ENCODE assay signal across 18 cellular contexts in genomic region chr19:17758528-17758927, GRCh38. TPM values are rescaled to one million over a fixed set of nuclear protein-coding genes. Genes with fewer than 3 reads are reported as not detected.
"Had no signal": no experiment of that assay in that cellular context is flagged by ENCODE, and none has a peak within 500 bp of the region (broad histone marks: within the 10 kb centered on the region; RNA-seq: fewer than 3 reads in every experiment).

No MANE protein-coding gene starts in this region.

- H3K27me3 ChIP-seq: ascending aorta, heart left ventricle, ovary, suprapubic skin, upper lobe of left lung had no signal

- H3K4me3 ChIP-seq: ascending aorta, heart left ventricle, left lung, ovary, suprapubic skin, upper lobe of left lung had no signal

- H3K36me3 ChIP-seq: ascending aorta, heart left ventricle, left lung, ovary, suprapubic skin, upper lobe of left lung had no signal

- H3K9me3 ChIP-seq: ascending aorta, heart left ventricle, left lung, ovary, suprapubic skin, upper lobe of left lung had no signal

- ATAC-seq: heart left ventricle, left lung had no signal

- FAIRE-seq: colon, frontal cortex had no signal

- DNase-seq: activated CD4-positive, alpha-beta T cell treated with anti-CD3 and anti-CD28 coated beads, Interleukin-2, amount 50 U/mL, for 1 hour; activated effector memory CD4-positive, alpha-beta T cell treated with anti-CD3 and anti-CD28 coated beads, Interleukin-2, amount 50 U/mL, for 16 hours; activated naive CD8-positive, alpha-beta T cell treated with anti-CD3 and anti-CD28 coated beads, Interleukin-2, amount 10 ng/mL, durations not matched to agents 7 days and 5 days; effector CD4-positive, alpha-beta T cell; heart left ventricle; islet precursor cell; left lung; mesenchymal stem cell; ovary; stimulated activated CD4-positive, alpha-beta T cell treated with anti-CD3 and anti-CD28 coated beads, Interleukin-12 subunit alpha, Interleukin-12 subunit beta, amount 100 ng/mL, for 4 hours; stimulated activated naive CD4-positive, alpha-beta T cell treated with Interleukin-2 at 50 U/mL for 16 hours; upper lobe of left lung had no signal

- H3K27ac ChIP-seq: ascending aorta, heart left ventricle, left lung, ovary, suprapubic skin, upper lobe of left lung had no signal

RNA-seq across cellular contexts. Expression of gene FCHO1, which starts 7.3 kb away (rescaled TPM):
- total RNA-seq: ascending aorta had no signal

RNA-seq across cellular contexts. Expression of gene B3GNT3, which starts 36.4 kb away (rescaled TPM):
- total RNA-seq: activated naive CD8-positive, alpha-beta T cell treated with anti-CD3 and anti-CD28 coated beads, Interleukin-2, amount 10 ng/mL, durations not matched to agents 7 days and 5 days; fibroblast of lung; frontal cortex; heart left ventricle had no signal
- polyA plus RNA-seq: fibroblast of lung, heart left ventricle, neural cell had no signal
